1 cellular context compared by ENCODE assay signal in the genomic region with DNA sequence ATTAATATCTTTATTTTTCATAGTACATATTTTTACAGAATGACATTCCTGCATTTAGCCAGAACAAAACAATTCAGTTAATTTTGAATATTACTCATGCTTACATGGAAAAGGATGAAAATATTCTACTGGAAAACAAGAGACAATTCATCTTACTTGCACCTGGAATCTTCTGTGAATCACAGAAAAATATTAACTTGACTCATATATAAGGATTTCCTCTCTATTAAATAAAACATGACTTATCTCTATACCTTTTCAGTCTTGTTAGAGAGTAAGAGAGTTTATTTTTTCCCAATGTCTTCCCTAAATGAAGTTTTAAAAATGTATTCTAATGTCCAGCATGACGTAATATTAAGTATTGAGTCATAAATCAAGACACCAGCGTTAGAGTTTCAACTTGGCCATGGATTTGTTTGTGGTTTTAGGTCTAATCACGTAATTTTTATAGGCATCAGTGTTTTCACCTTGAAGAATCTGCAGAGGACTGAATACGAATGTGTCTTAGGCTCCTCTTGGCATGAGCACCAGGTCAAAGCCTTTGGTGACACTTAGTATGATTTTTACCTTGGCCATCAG.
TF ChIP-seq lines count a peak whose summit lies in the region.

No MANE protein-coding gene starts in this region.

TF ChIP-seq in A549, 52 proteins besides CTCF, POLR2A, EP300 and RAD21 (continued from another document):
- no peak for TF ChIP-seq FOSB (CRISPR knock-in tag; IDR thresholded peaks at IDR 0.05)
- no peak for TF ChIP-seq HEYL (CRISPR knock-in tag; IDR thresholded peaks at IDR 0.05)
- TF ChIP-seq ZNF302 (CRISPR knock-in tag; IDR thresholded peaks at IDR 0.05) = no peak
